ENCODE assay signal across 8 cellular contexts in the genomic region with DNA sequence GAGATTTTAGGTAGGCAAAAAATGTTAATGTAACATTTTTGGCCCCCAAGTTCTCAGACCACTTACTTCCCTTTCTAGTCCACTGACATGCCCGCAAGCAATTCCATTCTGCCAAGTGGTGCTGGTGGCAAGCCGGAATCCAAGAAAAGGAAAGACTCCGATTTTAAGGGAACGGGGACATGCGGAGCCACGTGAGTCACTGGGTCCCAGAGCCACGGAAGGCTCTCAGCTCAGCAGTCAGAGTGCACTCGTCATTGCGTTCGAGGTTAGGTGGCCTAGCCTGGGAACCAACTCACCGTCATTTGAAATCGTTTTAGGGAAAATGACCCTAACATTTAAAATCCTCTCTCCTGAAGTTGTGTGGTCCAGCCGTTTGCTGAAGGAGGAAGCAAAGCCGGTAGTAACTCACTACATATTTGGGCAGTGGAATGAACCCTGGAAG. TPM values are rescaled to one million over a fixed set of nuclear protein-coding genes. Genes with fewer than 3 reads are reported as not detected.
DNase-seq lines count a peak whose midpoint lies in the region; ATAC-seq, FAIRE-seq and TF ChIP-seq lines count a peak whose summit lies in the region.

No MANE protein-coding gene starts in this region.

- intact Hi-C loops in stomach (cut with DNase I; ENCODE audit: low total_unique reads): no loop called here

- TF ChIP-seq POLR2A in GM12892 (IDR thresholded peaks at IDR 0.05; ENCODE audit: low read depth, low read length) (no peak), stomach (IDR thresholded peaks at IDR 0.05) (no peak)

- H3K4me1 ChIP-seq in duodenal mucosa (ENCODE audit: control insufficient read depth in 1 of 2, insufficient read depth in 2 of 2, low read length in 2 of 2) (peaks cover 7 to 9% of the 10 kb centered on the region in 2 donors), stomach (peaks cover 8 to 28% (median 19%) of the 10 kb centered on the region in 4 donors)

- ATAC-seq in HG03457 (IDR thresholded peaks at IDR 0.05; ENCODE audit: unreplicated experiment): no peak

- no peaks in the 10 kb centered on the region for H3K36me3 ChIP-seq in duodenal mucosa (ENCODE audit: control insufficient read depth in 1 of 2, insufficient read depth in 2 of 2, low read length in 2 of 2)
- H3K36me3 ChIP-seq in stomach: no peaks in the 10 kb centered on the region

- peak; percentile 59 for DNase-seq in AG08396 (ENCODE audit: low spot score)
- DNase-seq in GM12892 (ENCODE audit: insufficient read length): no peak
- DNase-seq in SW480 (ENCODE audit: low spot score): peak; percentile 48
- DNase-seq in lung microvascular endothelial cell (ENCODE audit: low read depth in 2 of 2): peak; percentile 58 to 59
- peak; percentile 35 for DNase-seq in stomach
- DNase-seq in DMS79 (lab: John Stamatoyannopoulos, UW): no peak

- H3K4me3 ChIP-seq in duodenal mucosa (ENCODE audit: low read depth in 1 of 2, low read length in 2 of 2) (peak overlapping the region; percentile 87), stomach (peak overlapping the region; percentile 69 to 89 (median 80))

- TF ChIP-seq CTCF in stomach (IDR thresholded peaks at IDR 0.05): no peak

- 3 to 7% (median 4%) methylated on average over 14 of the region's 14 CpGs for WGBS in stomach, 5 donors

- H3K9ac ChIP-seq in duodenal mucosa (ENCODE audit: low read depth in 1 of 2, low read length in 2 of 2): peak overlapping the region; percentile 77 to 95

- no peak for TF ChIP-seq EP300 in stomach (IDR thresholded peaks at IDR 0.05)

- FAIRE-seq in GM12892 (lab: Jason Lieb, UNC): peak; percentile 57

- H3K27ac ChIP-seq in duodenal mucosa (ENCODE audit: low read depth, low read length) (no peak overlapping the region), stomach (peak overlapping the region; percentile 95 to 100 (median 98))

- no peaks in the 10 kb centered on the region for H3K27me3 ChIP-seq in duodenal mucosa (ENCODE audit: control insufficient read depth in 1 of 2, insufficient read depth in 2 of 2, low read length in 2 of 2)
- no peaks in the 10 kb centered on the region for H3K27me3 ChIP-seq in stomach

- H3K9me3 ChIP-seq in duodenal mucosa (ENCODE audit: control insufficient read depth in 1 of 2, low read length in 2 of 2): peaks cover 2 to 5% of the 10 kb centered on the region in 2 donors
- H3K9me3 ChIP-seq in stomach: no peaks in the 10 kb centered on the region

RNA-seq across cellular contexts. Expression of gene SIRT5, which starts 0.7 kb away (rescaled TPM):
- 9.9 TPM for polyA plus RNA-seq in GM12892 (2012; ENCODE audit: missing spikeins)
- 6.8 and 7.1 TPM in 2 replicates for total RNA-seq in lung microvascular endothelial cell
- total RNA-seq in stomach: 10 to 100 TPM in 1 of 5 donors, 1 to 10 TPM in 4; 1.8 to 10.3 (median 5.1) TPM
- 1 to 10 TPM; 4.1 to 6.9 (median 4.3) TPM for polyA plus RNA-seq in stomach

RNA-seq across cellular contexts. Expression of gene NOL7, which starts 41.4 kb away (rescaled TPM):
- 70.2 TPM for polyA plus RNA-seq in GM12892 (2012; ENCODE audit: missing spikeins)
- total RNA-seq in lung microvascular endothelial cell (38.1 and 43.1 TPM in 2 replicates), stomach (100 to 1,000 TPM in 1 of 5 donors, 10 to 100 TPM in 4; 18.1 to 147 (median 67.9) TPM)
- polyA plus RNA-seq in stomach: 10 to 100 TPM; 50.8 to 68.7 (median 57.3) TPM

Comparison
In these comparisons a context has a peak if more than half of its experiments do, and no peak if none do; other contexts are left out.
1. DNase-seq: peak in AG08396 (single experiment), SW480 (single experiment), lung microvascular endothelial cell (2 of 2) and stomach (single experiment); none in GM12892 (single experiment) and DMS79 (single experiment).